ENCODE assay signal across 18 cellular contexts in the genomic region with DNA sequence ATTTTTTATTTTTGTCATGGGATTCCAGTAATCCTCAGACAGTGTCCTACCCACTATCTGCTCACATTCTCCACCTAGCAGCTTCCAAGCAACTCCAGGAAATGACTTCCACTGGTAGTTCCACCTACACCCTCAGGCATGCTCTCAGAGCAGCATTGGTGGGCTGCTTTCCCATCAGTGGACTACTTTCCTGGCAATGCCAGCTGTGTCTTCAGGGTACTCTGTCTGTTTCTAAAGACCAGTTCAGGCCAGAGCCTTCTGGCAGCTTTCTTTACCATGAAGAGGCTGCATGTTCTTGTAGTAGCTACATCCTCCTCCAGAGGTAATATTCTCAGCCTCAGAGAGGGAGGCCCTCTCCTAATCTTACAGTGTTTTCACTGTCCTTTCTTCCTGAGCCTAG.
"Had no signal": no experiment of that assay in that cellular context is flagged by ENCODE, and none has a peak within 500 bp of the region (broad histone marks: within the 10 kb centered on the region; RNA-seq: fewer than 3 reads in every experiment).

No MANE protein-coding gene starts in this region.

- DNase-seq: activated CD4-positive, alpha-beta T cell treated with anti-CD3 and anti-CD28 coated beads, Interleukin-2, amount 50 U/mL, for 1 hour; activated CD8-positive, alpha-beta memory T cell treated with anti-CD3 and anti-CD28 coated beads for 24 hours; activated naive CD4-positive, alpha-beta T cell treated with anti-CD3 and anti-CD28 coated beads for 36 hours; activated naive CD8-positive, alpha-beta T cell treated with anti-CD3 and anti-CD28 coated beads, Interleukin-2, amount 50 U/mL, for 24 hours; dorsolateral prefrontal cortex; foreskin fibroblast; glutamatergic neuron; hypothalamus; kidney; left ventricle myocardium inferior; naive thymus-derived CD8-positive, alpha-beta T cell; stimulated activated CD4-positive, alpha-beta T cell treated with anti-CD3 and anti-CD28 coated beads, Interleukin-4, amount 100 ng/mL, for 24 hours; stimulated activated naive CD4-positive, alpha-beta T cell; tibial artery had no signal

- ATAC-seq: activated CD4-positive, CD25-positive, alpha-beta regulatory T cell treated with anti-CD3 and anti-CD28 coated beads, Interleukin-2, amount 50 U/mL, for 24 hours; activated naive CD8-positive, alpha-beta T cell treated with anti-CD3 and anti-CD28 coated beads, Interleukin-2, amount 50 U/mL, for 24 hours had no signal

- H3K4me3 ChIP-seq: dorsolateral prefrontal cortex, esophagus muscularis mucosa, left ventricle myocardium inferior, right atrium auricular region, skin epidermis, tibial artery had no signal
